In genomic region chr11:77019976-77020591, GRCh38 we compare ENCODE assay signal across 15 cellular contexts. TPM values are rescaled to one million over a fixed set of nuclear protein-coding genes. Genes with fewer than 3 reads are reported as not detected.
DNase-seq lines count a peak whose midpoint lies in the region; ATAC-seq and TF ChIP-seq lines count a peak whose summit lies in the region.
"Had no signal": no experiment of that assay in that cellular context is flagged by ENCODE, and none has a peak within 500 bp of the region (broad histone marks: within the 10 kb centered on the region; RNA-seq: fewer than 3 reads in every experiment).

No MANE protein-coding gene starts in this region.

- H3K36me3 ChIP-seq in BE2C = no peaks in the 10 kb centered on the region

- H3K27me3 ChIP-seq in BE2C = no peaks in the 10 kb centered on the region

- ATAC-seq in GM21390 (IDR thresholded peaks at IDR 0.05; ENCODE audit: unreplicated experiment) (no peak), HG02870 (IDR thresholded peaks at IDR 0.05; ENCODE audit: unreplicated experiment) (no peak)
- ATAC-seq: natural killer cell, WTC11 had no signal

- in situ Hi-C loops in astrocyte of the spinal cord (cut with HindIII; ENCODE audit: low sequenced_read_pairs) = no loop called here

- no peak overlapping the region for H3K4me3 ChIP-seq in astrocyte of the spinal cord (ENCODE audit: low read depth, low read length)
- H3K4me3 ChIP-seq in BE2C (ENCODE audit: low read depth, low read length) = no peak overlapping the region

- TF ChIP-seq CTCF in astrocyte of the spinal cord (IDR thresholded peaks at IDR 0.05; ENCODE audit: low read depth, low read length) (no peak), BE2C (IDR thresholded peaks at IDR 0.05; ENCODE audit: low read depth, low read length) (no peak)

- DNase-seq in A172 (ENCODE audit: low spot score) (peak; percentile 55), HT-29 (ENCODE audit: low spot score) (peak; percentile 79), astrocyte of the spinal cord (ENCODE audit: low read depth, low spot score) (peak; percentile 37), kidney tubule cell (ENCODE audit: low spot score) (peak; percentile 70), NCI-H146 (lab: John Stamatoyannopoulos, UW) (no peak), BE2C (no peak)
- DNase-seq: activated T-cell treated with anti-CD3 and anti-CD28 coated beads, Interleukin-2, amount 50 U/mL, for 1 hour; immature natural killer cell; natural killer cell; NCI-H1105 treated with DMSO at 0.1 percent for 48 hours; NCI-H526 treated with DMSO at 0.1 percent for 48 hours had no signal

- no peaks in the 10 kb centered on the region; the same call in 1 of the 2 replicates for H3K4me1 ChIP-seq in BE2C

- no peaks in the 10 kb centered on the region for H3K9me3 ChIP-seq in BE2C

RNA-seq across cellular contexts. Expression of gene B3GNT6, which starts 14.1 kb away (rescaled TPM):
- not detected in 2 replicates for total RNA-seq in A172 (2014; rRNA removed; shearing (Covaris generic))
- total RNA-seq in HT-29 (2014; rRNA removed; shearing (Covaris generic)) = 0.61 and 1.4 TPM in 2 replicates
- polyA plus RNA-seq in BE2C (2012; ENCODE audit: insufficient read depth, insufficient read length, low read depth) = not detected
- total RNA-seq: natural killer cell had no signal
- polyA plus RNA-seq: immature natural killer cell, thymus had no signal

RNA-seq across cellular contexts. Expression of gene CAPN5, which starts 46.7 kb away (rescaled TPM):
- total RNA-seq in A172 (2014; rRNA removed; shearing (Covaris generic)) = 15.2 and 18.3 TPM in 2 replicates
- 30.5 and 30.9 TPM in 2 replicates for total RNA-seq in HT-29 (2014; rRNA removed; shearing (Covaris generic))
- 13.2 TPM for polyA plus RNA-seq in BE2C (2012; ENCODE audit: insufficient read depth, insufficient read length, low read depth)

Comparison
In these comparisons a context has a peak if more than half of its experiments do, and no peak if none do; other contexts are left out.
1. DNase-seq: peak in A172 (single experiment), HT-29 (single experiment), astrocyte of the spinal cord (single experiment) and kidney tubule cell (single experiment); none in NCI-H146 (single experiment) and BE2C (single experiment).